Comparison of ENCODE assay signal across 15 cellular contexts in genomic region chr14:49957089-49957852, GRCh38.
DNase-seq lines count a peak whose midpoint lies in the region; ATAC-seq and TF ChIP-seq lines count a peak whose summit lies in the region.
"Had no signal": no experiment of that assay in that cellular context is flagged by ENCODE, and none has a peak within 500 bp of the region (broad histone marks: within the 10 kb centered on the region; RNA-seq: fewer than 3 reads in every experiment).

No MANE protein-coding gene starts in this region.

- TF ChIP-seq CTCF in SU-DHL-6 (IDR thresholded peaks at IDR 0.05; ENCODE audit: insufficient read depth, low read length, poor library complexity, severe bottlenecking) (no peak), right lobe of liver (IDR thresholded peaks at IDR 0.05) (no peak)

- H3K9me2 ChIP-seq in SU-DHL-6 (replicated peaks; ENCODE audit: insufficient read depth, low read length): no peaks in the 10 kb centered on the region

- H3F3A ChIP-seq in SU-DHL-6 (ENCODE audit: insufficient read depth): peaks cover 43% of the 10 kb centered on the region

- no peaks in the 10 kb centered on the region for H3K36me3 Mint-ChIP-seq in stimulated activated effector memory CD8-positive, alpha-beta T cell treated with anti-CD3 and anti-CD28 coated beads, Interleukin-12 subunit alpha, Interleukin-12 subunit beta, amount 100 ng/mL, for 72 hours

- H3K4me3 ChIP-seq in SU-DHL-6 (ENCODE audit: insufficient read depth, low read length, poor library complexity, severe bottlenecking) (no peak overlapping the region), right lobe of liver (no peak overlapping the region)
- H3K4me3 ChIP-seq: BLaER1 treated with 17β-estradiol and CSF1 and Interleukin-3, amounts not matched to agents 10 nM and 100 nM had no signal

- H3K27me3 ChIP-seq in SU-DHL-6 (ENCODE audit: low read length): no peaks in the 10 kb centered on the region
- no peaks in the 10 kb centered on the region for H3K27me3 ChIP-seq in right lobe of liver
- H3K27me3 ChIP-seq: BLaER1 treated with 17β-estradiol and CSF1 and Interleukin-3, amounts not matched to agents 10 nM and 100 nM had no signal

- H3K4me3 Mint-ChIP-seq in stimulated activated effector memory CD8-positive, alpha-beta T cell treated with anti-CD3 and anti-CD28 coated beads, Interleukin-12 subunit alpha, Interleukin-12 subunit beta, amount 100 ng/mL, for 72 hours: no peak overlapping the region

- TF ChIP-seq POLR2A in right lobe of liver (IDR thresholded peaks at IDR 0.05): no peak

- H3K4me1 ChIP-seq in right lobe of liver: no peaks in the 10 kb centered on the region

- intact Hi-C loops in right lobe of liver (cut with DNase I): no loop called here

- H3K9me3 ChIP-seq in SU-DHL-6 (ENCODE audit: insufficient read depth, low read length) (no peaks in the 10 kb centered on the region), right lobe of liver (no peaks in the 10 kb centered on the region)
- H3K9me3 ChIP-seq: BLaER1 treated with 17β-estradiol and CSF1 and Interleukin-3, amounts not matched to agents 10 nM and 100 nM had no signal

- no peaks in the 10 kb centered on the region for H4K20me1 ChIP-seq in SU-DHL-6 (ENCODE audit: low read depth, low read length)
- H4K20me1 ChIP-seq: BLaER1 treated with 17β-estradiol and CSF1 and Interleukin-3, amounts not matched to agents 10 nM and 100 nM had no signal

- H2AFZ ChIP-seq in SU-DHL-6 (ENCODE audit: low read depth, low read length, severe bottlenecking): no peak overlapping the region

- ATAC-seq in right lobe of liver (peak in 3 of 4 donors; percentile 45 to 63 (median 57)), HG03108 (IDR thresholded peaks at IDR 0.05; ENCODE audit: unreplicated experiment) (no peak)
- ATAC-seq in stimulated activated effector memory CD8-positive, alpha-beta T cell treated with anti-CD3 and anti-CD28 coated beads, Interleukin-12 subunit alpha, Interleukin-12 subunit beta, amount 100 ng/mL, for 72 hours: no peak

- H3K9ac ChIP-seq in SU-DHL-6 (ENCODE audit: low read length): no peak overlapping the region
- H3K9ac ChIP-seq: BLaER1 treated with 17β-estradiol and CSF1 and Interleukin-3, amounts not matched to agents 10 nM and 100 nM had no signal

- H3K79me2 ChIP-seq in SU-DHL-6 (ENCODE audit: insufficient read depth, low read length): no peaks in the 10 kb centered on the region

- H3K4me1 Mint-ChIP-seq in stimulated activated effector memory CD8-positive, alpha-beta T cell treated with anti-CD3 and anti-CD28 coated beads, Interleukin-12 subunit alpha, Interleukin-12 subunit beta, amount 100 ng/mL, for 72 hours: peaks cover 14% of the 10 kb centered on the region

- H3K27ac ChIP-seq in SU-DHL-6 (ENCODE audit: low read depth, low read length) (peak overlapping the region; percentile 20; the same call in 1 of the 2 replicates), right lobe of liver (no peak overlapping the region)
- H3K27ac ChIP-seq: BLaER1 treated with 17β-estradiol and CSF1 and Interleukin-3, amounts not matched to agents 10 nM and 100 nM had no signal

- no peak overlapping the region for H3K4me2 ChIP-seq in SU-DHL-6 (ENCODE audit: low read depth, low read length, poor library complexity, severe bottlenecking)
- H3K4me2 ChIP-seq: BLaER1 treated with 17β-estradiol and CSF1 and Interleukin-3, amounts not matched to agents 10 nM and 100 nM had no signal

- DNase-seq in EH (ENCODE audit: low read depth) (peak; percentile 51), right lobe of liver (no peak), NCI-H2196 (lab: John Stamatoyannopoulos, UW; ENCODE audit: unreplicated experiment) (no peak)
- DNase-seq in stimulated activated effector memory CD8-positive, alpha-beta T cell treated with anti-CD3 and anti-CD28 coated beads, Interleukin-12 subunit alpha, Interleukin-12 subunit beta, amount 100 ng/mL, for 72 hours (ENCODE audit: low spot score in 2 of 2): no peak
- no peak for DNase-seq in NK-92 treated with Interleukin-12 subunit alpha and Interleukin-12 subunit beta, amount 100 ng/mL, for 24 hours (lab: John Stamatoyannopoulos, UW)
- DNase-seq: DMS 273 treated with DMSO at 0.1 percent for 48 hours, Kasumi-1, NCI-H1417 treated with DMSO at 0.1 percent for 48 hours, NCI-H2029, NCI-H226, NCI-H748 treated with DMSO at 0.1 percent for 48 hours, SW 1271 had no signal

- H3K36me3 ChIP-seq in SU-DHL-6 (ENCODE audit: low read length) (no peaks in the 10 kb centered on the region), right lobe of liver (no peaks in the 10 kb centered on the region)
- H3K36me3 ChIP-seq: BLaER1 treated with 17β-estradiol and CSF1 and Interleukin-3, amounts not matched to agents 10 nM and 100 nM had no signal

- WGBS in right lobe of liver (ENCODE audit: insufficient coverage, low coverage, low lambda C conversion rate, missing lambda C conversion rate): 73% methylated on average over 7 of the region's 7 CpGs

- peak overlapping the region; percentile 33 for H3K27ac Mint-ChIP-seq in stimulated activated effector memory CD8-positive, alpha-beta T cell treated with anti-CD3 and anti-CD28 coated beads, Interleukin-12 subunit alpha, Interleukin-12 subunit beta, amount 100 ng/mL, for 72 hours

- no peaks in the 10 kb centered on the region for H3K9me3 Mint-ChIP-seq in stimulated activated effector memory CD8-positive, alpha-beta T cell treated with anti-CD3 and anti-CD28 coated beads, Interleukin-12 subunit alpha, Interleukin-12 subunit beta, amount 100 ng/mL, for 72 hours

Comparison
In these comparisons a context has a peak if more than half of its experiments do, and no peak if none do; other contexts are left out.
1. ATAC-seq: peak in right lobe of liver (3 of 4); none in stimulated activated effector memory CD8-positive, alpha-beta T cell treated with anti-CD3 and anti-CD28 coated beads, Interleukin-12 subunit alpha, Interleukin-12 subunit beta, amount 100 ng/mL, for 72 hours (single experiment) and HG03108 (single experiment).